ENCODE assay signal across 30 cellular contexts in genomic region chr4:141605425-141605856, GRCh38. TPM values are rescaled to one million over a fixed set of nuclear protein-coding genes. Genes with fewer than 3 reads are reported as not detected.
"Had no signal": no experiment of that assay in that cellular context is flagged by ENCODE, and none has a peak within 500 bp of the region (broad histone marks: within the 10 kb centered on the region; RNA-seq: fewer than 3 reads in every experiment).

No MANE protein-coding gene starts in this region.

- H3K9ac ChIP-seq: KMS-11, SK-N-SH had no signal

- H3K4me3 ChIP-seq: PC-9, SJSA1 had no signal

- H2AFZ ChIP-seq: PC-9 had no signal

- H3K9me2 ChIP-seq: SK-N-SH had no signal

- H3K4me1 ChIP-seq: SJSA1 had no signal

- H3K9me3 ChIP-seq: SJSA1, SK-N-SH had no signal

- H3K27me3 ChIP-seq: SJSA1 had no signal

- H3K27ac ChIP-seq: KMS-11, PC-9, RWPE1, SJSA1 had no signal

- H3K36me3 ChIP-seq: SJSA1 had no signal

- DNase-seq: Karpas-422, MM.1S, MV-4-11, NCI-H1092, NCI-H1105, NCI-H1417 treated with DMSO at 0.1 percent for 48 hours, NCI-H1436 treated with DMSO at 0.1 percent for 48 hours, NCI-H1694 treated with DMSO at 0.1 percent for 48 hours, NCI-H187 treated with DMSO at 0.1 percent for 48 hours, NCI-H2029, NCI-H2081, NCI-H2171 treated with DMSO at 0.1 percent for 48 hours, NCI-H2227 treated with DMSO at 0.1 percent for 48 hours, NCI-H345, NCI-H446, NCI-H524, NCI-H526, NCI-H69, NCI-H748 treated with DMSO at 0.1 percent for 48 hours, NCI-H82, PC-9, Right ventricle myocardium superior, SHP77 treated with DMSO at 0.1 percent for 48 hours, SK-N-SH, SW 1271 had no signal

- H3K4me2 ChIP-seq: KMS-11, PC-9, SK-N-SH had no signal

- ATAC-seq: Panc1 had no signal

RNA-seq across cellular contexts. Expression of gene IL15, which starts 30.9 kb away (rescaled TPM):
- total RNA-seq: OCI-LY7 had no signal
